Comparison of ENCODE assay signal across 11 cellular contexts in genomic region chr1:234973426-234974250, GRCh38.
A peak's percentile ranks its signal among the peaks of the same experiment; 100 is the strongest.
DNase-seq lines count a peak whose midpoint lies in the region; ATAC-seq, FAIRE-seq and TF ChIP-seq lines count a peak whose summit lies in the region.
"Had no signal": no experiment of that assay in that cellular context is flagged by ENCODE, and none has a peak within 500 bp of the region (broad histone marks: within the 10 kb centered on the region; RNA-seq: fewer than 3 reads in every experiment).

No MANE protein-coding gene starts in this region.

- H3K27me3 ChIP-seq in right atrium auricular region (no peaks in the 10 kb centered on the region), lower lobe of right lung (ENCODE audit: low read depth) (no peaks in the 10 kb centered on the region), H7 (ENCODE audit: control insufficient read depth, insufficient read depth, low read length) (no peaks in the 10 kb centered on the region; the same call in 1 of the 2 replicates)

- no peaks in the 10 kb centered on the region for H4K20me1 ChIP-seq in OCI-LY7 (ENCODE audit: insufficient read depth, low read length)

- no peak for TF ChIP-seq CTCF in right atrium auricular region (IDR thresholded peaks at IDR 0.05)
- no peak for TF ChIP-seq CTCF in OCI-LY7 (conservative IDR thresholded peaks at IDR 0.05; ENCODE audit: low read length)
- no peak for TF ChIP-seq CTCF in lower lobe of right lung (IDR thresholded peaks at IDR 0.05)

- FAIRE-seq in H54 (lab: Jason Lieb, UNC): no peak
- FAIRE-seq: GM18507 had no signal

- H3K4me3 ChIP-seq in right atrium auricular region (no peak overlapping the region), OCI-LY7 (ENCODE audit: low read depth, low read length, poor library complexity, severe bottlenecking) (no peak overlapping the region), lower lobe of right lung (no peak overlapping the region), H7 (ENCODE audit: insufficient read depth, low read depth, low read length) (no peak overlapping the region)

- H3K9me3 ChIP-seq in right atrium auricular region (no peaks in the 10 kb centered on the region), OCI-LY7 (ENCODE audit: low read length) (no peaks in the 10 kb centered on the region), lower lobe of right lung (no peaks in the 10 kb centered on the region)

- no peaks in the 10 kb centered on the region for H3K79me2 ChIP-seq in OCI-LY7 (ENCODE audit: insufficient read depth, low read depth, low read length)

- H3K9me2 ChIP-seq in OCI-LY7 (ENCODE audit: insufficient read depth, low read length): no peaks in the 10 kb centered on the region

- CTCF ChIA-PET in OCI-LY7 (lab: Charles Lee; ENCODE audit: unreplicated experiment): interaction anchor here (1.3 to 2.2 kb wide), 3 partner anchors 8 to 18 kb away, joined by 4 to 8 read pairs (median 7); no protein-coding TSS in a partner anchor

- DNase-seq in right atrium auricular region (ENCODE audit: low spot score) (no peak), Right ventricle myocardium superior (no peak), OCI-LY7 (ENCODE audit: low spot score) (no peak), lower lobe of right lung (no peak), SIG-M5 treated with dmso at 0.1 percent for 504 hours (lab: John Stamatoyannopoulos, UW; ENCODE audit: unreplicated experiment) (no peak), H54 (ENCODE audit: insufficient read length, low spot score) (no peak), H7 (no peak)
- DNase-seq in activated CD4-positive, CD25-positive, alpha-beta regulatory T cell treated with anti-CD3 and anti-CD28 coated beads, Interleukin-2, amount 50 U/mL, for 72 hours: no peak
- DNase-seq: KBM-7, SIG-M5 had no signal

- peak overlapping the region; percentile 5; the same call in 1 of the 2 replicates for H2AFZ ChIP-seq in OCI-LY7 (ENCODE audit: low read length)

- intact Hi-C loops in Right ventricle myocardium superior (cut with DNase I) (no loop called here), OCI-LY7 (cut with micrococcal nuclease; ENCODE audit: unreplicated experiment) (no loop called here), lower lobe of right lung (cut with DNase I) (no loop called here)

- H3K4me1 ChIP-seq in right atrium auricular region (peaks cover 0 to 70% of the 10 kb centered on the region in 2 donors), OCI-LY7 (ENCODE audit: insufficient read depth, low read length, poor library complexity, severe bottlenecking) (peaks cover 84% of the 10 kb centered on the region), lower lobe of right lung (peaks cover 80% of the 10 kb centered on the region)

- ATAC-seq in Right ventricle myocardium superior (ENCODE audit: poor library complexity): no peak
- ATAC-seq in lower lobe of right lung: no peak

- peak overlapping the region; percentile 18 to 95 for H3K27ac ChIP-seq in right atrium auricular region
- no peak overlapping the region for H3K27ac ChIP-seq in OCI-LY7 (ENCODE audit: low read depth, low read length, poor library complexity, severe bottlenecking)
- H3K27ac ChIP-seq in lower lobe of right lung: peak overlapping the region; percentile 25

- peak overlapping the region; percentile 27; the same call in 1 of the 2 replicates for H3K4me2 ChIP-seq in OCI-LY7 (ENCODE audit: low read length)

- no peak for TF ChIP-seq POLR2A in H54 (IDR thresholded peaks at IDR 0.05; ENCODE audit: low read depth, low read length)

- no TSS peak for BruUV-seq in OCI-LY7 (replicated peaks; lab: Mats Ljungman, UMichigan)

- H3K36me3 ChIP-seq in right atrium auricular region: no peaks in the 10 kb centered on the region
- no peaks in the 10 kb centered on the region for H3K36me3 ChIP-seq in OCI-LY7 (ENCODE audit: insufficient read depth, low read length)
- no peaks in the 10 kb centered on the region for H3K36me3 ChIP-seq in lower lobe of right lung
- no peaks in the 10 kb centered on the region for H3K36me3 ChIP-seq in H7 (replicated peaks; ENCODE audit: control insufficient read depth, insufficient read depth, low read length)

- POLR2A ChIA-PET in OCI-LY7 (lab: Charles Lee): interaction anchor here (0.6 to 8.0 kb wide), 17 partner anchors 10 to 470 kb away, joined by 3 to 120 read pairs (median 4); no protein-coding TSS in a partner anchor
